Comparison of ENCODE assay signal across 2 cellular contexts in the genomic region with DNA sequence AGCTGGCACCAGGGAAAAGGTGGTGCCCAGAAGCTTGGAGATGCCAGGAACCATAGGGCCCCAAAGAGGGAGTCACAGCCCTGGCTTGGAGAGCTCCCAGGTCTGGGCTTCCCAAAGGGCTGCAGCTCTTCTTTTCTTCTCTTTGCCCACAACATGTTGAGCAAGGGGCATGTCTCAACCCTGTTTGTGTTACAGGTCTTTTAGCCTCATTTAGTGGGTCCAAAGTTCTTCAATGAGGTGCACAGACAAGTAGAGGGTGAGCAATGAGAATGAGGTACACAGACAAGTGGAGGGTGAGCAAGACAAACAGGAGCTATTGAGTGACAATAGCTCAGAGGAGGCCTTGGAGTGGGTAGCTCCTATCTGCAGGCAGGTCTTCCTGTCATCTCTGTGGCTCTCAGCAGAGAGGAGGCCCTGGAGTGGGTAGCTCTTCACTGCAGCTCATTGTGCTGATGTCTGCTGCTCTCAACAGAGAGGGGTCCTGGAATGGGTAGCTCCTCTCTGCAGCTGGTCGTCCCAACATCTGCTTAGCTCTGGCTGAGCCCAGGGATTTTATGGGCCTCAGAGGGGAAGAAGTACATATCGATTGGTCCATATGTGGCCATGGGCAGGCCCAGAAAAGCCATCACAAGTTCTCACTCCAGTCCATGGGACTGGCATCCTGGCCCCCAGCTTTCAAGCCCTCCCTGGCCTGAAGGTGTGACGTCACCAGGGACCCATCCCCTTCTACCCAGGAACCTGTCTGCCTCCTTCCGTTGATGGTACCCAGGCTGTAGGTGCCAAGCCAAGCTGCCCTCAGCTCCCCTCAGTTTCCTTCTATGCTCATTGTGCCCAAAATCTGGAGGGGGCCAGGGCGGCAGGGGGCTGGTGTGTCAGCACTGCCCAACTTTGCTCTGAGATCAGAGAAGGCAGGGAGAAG.
TF ChIP-seq lines count a peak whose summit lies in the region.

No MANE protein-coding gene starts in this region.

TF ChIP-seq in HCT116, 20 proteins besides CTCF, POLR2A, EP300 and RAD21:
- TF ChIP-seq, protein P1, sequence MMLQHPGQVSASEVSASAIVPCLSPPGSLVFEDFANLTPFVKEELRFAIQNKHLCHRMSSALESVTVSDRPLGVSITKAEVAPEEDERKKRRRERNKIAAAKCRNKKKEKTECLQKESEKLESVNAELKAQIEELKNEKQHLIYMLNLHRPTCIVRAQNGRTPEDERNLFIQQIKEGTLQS (IDR thresholded peaks at IDR 0.05) = no peak
- 0 out of 2 replicates have a peak, but pooled peaks have one; percentile 20 for TF ChIP-seq CBX3 (IDR thresholded peaks at IDR 0.05; ENCODE audit: low read depth)
TF ChIP-seq in HCT116: peak in this region for 1.

TF ChIP-seq in GM12878, 131 proteins besides CTCF, POLR2A, EP300 and RAD21:
- TF ChIP-seq, protein P2, sequence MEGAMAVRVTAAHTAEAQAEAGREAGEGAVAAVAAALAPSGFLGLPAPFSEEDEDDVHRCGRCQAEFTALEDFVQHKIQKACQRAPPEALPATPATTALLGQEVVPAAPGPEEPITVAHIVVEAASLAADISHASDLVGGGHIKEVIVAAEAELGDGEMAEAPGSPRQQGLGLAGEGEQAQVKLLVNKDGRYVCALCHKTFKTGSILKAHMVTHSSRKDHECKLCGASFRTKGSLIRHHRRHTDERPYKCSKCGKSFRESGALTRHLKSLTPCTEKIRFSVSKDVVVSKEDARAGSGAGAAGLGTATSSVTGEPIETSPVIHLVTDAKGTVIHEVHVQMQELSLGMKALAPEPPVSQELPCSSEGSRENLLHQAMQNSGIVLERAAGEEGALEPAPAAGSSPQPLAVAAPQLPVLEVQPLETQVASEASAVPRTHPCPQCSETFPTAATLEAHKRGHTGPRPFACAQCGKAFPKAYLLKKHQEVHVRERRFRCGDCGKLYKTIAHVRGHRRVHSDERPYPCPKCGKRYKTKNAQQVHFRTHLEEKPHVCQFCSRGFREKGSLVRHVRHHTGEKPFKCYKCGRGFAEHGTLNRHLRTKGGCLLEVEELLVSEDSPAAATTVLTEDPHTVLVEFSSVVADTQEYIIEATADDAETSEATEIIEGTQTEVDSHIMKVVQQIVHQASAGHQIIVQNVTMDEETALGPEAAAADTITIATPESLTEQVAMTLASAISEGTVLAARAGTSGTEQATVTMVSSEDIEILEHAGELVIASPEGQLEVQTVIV (IDR thresholded peaks at IDR 0.05; ENCODE audit: borderline replicate concordance, partially characterized antibody) = no peak
- TF ChIP-seq, protein P3, sequence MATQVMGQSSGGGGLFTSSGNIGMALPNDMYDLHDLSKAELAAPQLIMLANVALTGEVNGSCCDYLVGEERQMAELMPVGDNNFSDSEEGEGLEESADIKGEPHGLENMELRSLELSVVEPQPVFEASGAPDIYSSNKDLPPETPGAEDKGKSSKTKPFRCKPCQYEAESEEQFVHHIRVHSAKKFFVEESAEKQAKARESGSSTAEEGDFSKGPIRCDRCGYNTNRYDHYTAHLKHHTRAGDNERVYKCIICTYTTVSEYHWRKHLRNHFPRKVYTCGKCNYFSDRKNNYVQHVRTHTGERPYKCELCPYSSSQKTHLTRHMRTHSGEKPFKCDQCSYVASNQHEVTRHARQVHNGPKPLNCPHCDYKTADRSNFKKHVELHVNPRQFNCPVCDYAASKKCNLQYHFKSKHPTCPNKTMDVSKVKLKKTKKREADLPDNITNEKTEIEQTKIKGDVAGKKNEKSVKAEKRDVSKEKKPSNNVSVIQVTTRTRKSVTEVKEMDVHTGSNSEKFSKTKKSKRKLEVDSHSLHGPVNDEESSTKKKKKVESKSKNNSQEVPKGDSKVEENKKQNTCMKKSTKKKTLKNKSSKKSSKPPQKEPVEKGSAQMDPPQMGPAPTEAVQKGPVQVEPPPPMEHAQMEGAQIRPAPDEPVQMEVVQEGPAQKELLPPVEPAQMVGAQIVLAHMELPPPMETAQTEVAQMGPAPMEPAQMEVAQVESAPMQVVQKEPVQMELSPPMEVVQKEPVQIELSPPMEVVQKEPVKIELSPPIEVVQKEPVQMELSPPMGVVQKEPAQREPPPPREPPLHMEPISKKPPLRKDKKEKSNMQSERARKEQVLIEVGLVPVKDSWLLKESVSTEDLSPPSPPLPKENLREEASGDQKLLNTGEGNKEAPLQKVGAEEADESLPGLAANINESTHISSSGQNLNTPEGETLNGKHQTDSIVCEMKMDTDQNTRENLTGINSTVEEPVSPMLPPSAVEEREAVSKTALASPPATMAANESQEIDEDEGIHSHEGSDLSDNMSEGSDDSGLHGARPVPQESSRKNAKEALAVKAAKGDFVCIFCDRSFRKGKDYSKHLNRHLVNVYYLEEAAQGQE (IDR thresholded peaks at IDR 0.05; ENCODE audit: low read depth, low read length) = no peak
- TF ChIP-seq FOXM1 (IDR thresholded peaks at IDR 0.05; ENCODE audit: low read depth, low read length) = no peak
- TF ChIP-seq ZNF207 (IDR thresholded peaks at IDR 0.05; ENCODE audit: borderline replicate concordance) = no peak
- peak; percentile 85; the same call in 1 of the 2 replicates for TF ChIP-seq CBX5 (IDR thresholded peaks at IDR 0.05; ENCODE audit: low read depth)
